ENCODE assay signal across 24 cellular contexts in genomic region chr10:68727146-68727545, GRCh38.
"Had no signal": no experiment of that assay in that cellular context is flagged by ENCODE, and none has a peak within 500 bp of the region (broad histone marks: within the 10 kb centered on the region; RNA-seq: fewer than 3 reads in every experiment).

No MANE protein-coding gene starts in this region.

- DNase-seq: activated CD4-positive, alpha-beta T cell treated with anti-CD3 and anti-CD28 coated beads for 48 hours; activated CD8-positive, alpha-beta T cell treated with anti-CD3 and anti-CD28 coated beads for 36 hours; activated gamma-delta T cell treated with Interleukin-2 at 50 U/mL for 16 hours; activated naive CD8-positive, alpha-beta T cell treated with anti-CD3 and anti-CD28 coated beads, Interleukin-2, amount 10 ng/mL, durations not matched to agents 7 days and 5 days; anterior cingulate cortex; cerebellar nuclear complex; effector CD4-positive, alpha-beta T cell; hypothalamus; lower lobe of right lung; right cardiac atrium; SK-N-SH had no signal

- H3K9ac ChIP-seq: neural progenitor cell, SK-N-SH had no signal

- H3K27ac ChIP-seq: breast epithelium, esophagus muscularis mucosa, lower lobe of right lung, neural progenitor cell, skin epidermis, suprapubic skin had no signal

- H3K36me3 ChIP-seq: breast epithelium had no signal

- H3K4me3 ChIP-seq: breast epithelium, esophagus muscularis mucosa, lower lobe of right lung, neural progenitor cell, skin epidermis, suprapubic skin had no signal

- H3K9me3 Mint-ChIP-seq: activated CD8-positive, alpha-beta T cell treated with anti-CD3 and anti-CD28 coated beads for 36 hours; activated naive CD8-positive, alpha-beta T cell treated with anti-CD3 and anti-CD28 coated beads, Interleukin-2, amount 10 ng/mL, durations not matched to agents 7 days and 5 days; activated T-helper 1 cell treated with anti-CD3 and anti-CD28 coated beads, Interleukin-12 subunit alpha, Interleukin-12 subunit beta, Interleukin-2, Interleukin-4 antibody, amounts not matched to agents 30 ng/mL and 10 ng/mL and 1 ng/mL, durations not matched to agents 14 hours and 24 hours and 36 hours; neural progenitor cell; stimulated activated naive CD8-positive, alpha-beta T cell treated with anti-CD3 and anti-CD28 coated beads, Interleukin-15, Interleukin-2, amounts not matched to agents 100 ng/mL and 50 ng/mL, for 24 hours; T-helper 2 cell treated with Interferon-gamma antibody and Interleukin-4, amounts not matched to agents 5 μg/mL and 100 μg/mL, for 36 hours; type B pancreatic cell had no signal

- H3K27me3 Mint-ChIP-seq: activated CD8-positive, alpha-beta T cell treated with anti-CD3 and anti-CD28 coated beads for 36 hours; activated naive CD8-positive, alpha-beta T cell treated with anti-CD3 and anti-CD28 coated beads, Interleukin-2, amount 10 ng/mL, durations not matched to agents 7 days and 5 days; progenitor cell of endocrine pancreas; stimulated activated naive CD8-positive, alpha-beta T cell treated with anti-CD3 and anti-CD28 coated beads, Interleukin-15, Interleukin-2, amounts not matched to agents 100 ng/mL and 50 ng/mL, for 24 hours; type B pancreatic cell had no signal

- FAIRE-seq: endothelial cell of umbilical vein, keratinocyte, TTC549 had no signal

- H3K27me3 ChIP-seq: breast epithelium, esophagus muscularis mucosa, neural progenitor cell, suprapubic skin had no signal

- H3K4me1 ChIP-seq: breast epithelium had no signal

- H3K4me3 Mint-ChIP-seq: activated CD8-positive, alpha-beta T cell treated with anti-CD3 and anti-CD28 coated beads for 36 hours; activated naive CD8-positive, alpha-beta T cell treated with anti-CD3 and anti-CD28 coated beads, Interleukin-2, amount 10 ng/mL, durations not matched to agents 7 days and 5 days; activated T-helper 1 cell treated with anti-CD3 and anti-CD28 coated beads, Interleukin-12 subunit alpha, Interleukin-12 subunit beta, Interleukin-2, Interleukin-4 antibody, amounts not matched to agents 30 ng/mL and 10 ng/mL and 1 ng/mL, durations not matched to agents 14 hours and 24 hours and 36 hours; neural progenitor cell; stimulated activated naive CD8-positive, alpha-beta T cell treated with anti-CD3 and anti-CD28 coated beads, Interleukin-15, Interleukin-2, amounts not matched to agents 100 ng/mL and 50 ng/mL, for 24 hours; T-helper 2 cell treated with Interferon-gamma antibody and Interleukin-4, amounts not matched to agents 5 μg/mL and 100 μg/mL, for 36 hours; type B pancreatic cell had no signal

- H3K9me3 ChIP-seq: breast epithelium, esophagus muscularis mucosa, lower lobe of right lung, SK-N-SH, suprapubic skin had no signal

- H3K27ac Mint-ChIP-seq: activated CD8-positive, alpha-beta T cell treated with anti-CD3 and anti-CD28 coated beads for 36 hours; activated naive CD8-positive, alpha-beta T cell treated with anti-CD3 and anti-CD28 coated beads, Interleukin-2, amount 10 ng/mL, durations not matched to agents 7 days and 5 days; activated T-helper 1 cell treated with anti-CD3 and anti-CD28 coated beads, Interleukin-12 subunit alpha, Interleukin-12 subunit beta, Interleukin-2, Interleukin-4 antibody, amounts not matched to agents 30 ng/mL and 10 ng/mL and 1 ng/mL, durations not matched to agents 14 hours and 24 hours and 36 hours; neural progenitor cell; stimulated activated naive CD8-positive, alpha-beta T cell treated with anti-CD3 and anti-CD28 coated beads, Interleukin-15, Interleukin-2, amounts not matched to agents 100 ng/mL and 50 ng/mL, for 24 hours; T-helper 2 cell treated with Interferon-gamma antibody and Interleukin-4, amounts not matched to agents 5 μg/mL and 100 μg/mL, for 36 hours; type B pancreatic cell had no signal
